8 cellular contexts compared by ENCODE assay signal in the genomic region with DNA sequence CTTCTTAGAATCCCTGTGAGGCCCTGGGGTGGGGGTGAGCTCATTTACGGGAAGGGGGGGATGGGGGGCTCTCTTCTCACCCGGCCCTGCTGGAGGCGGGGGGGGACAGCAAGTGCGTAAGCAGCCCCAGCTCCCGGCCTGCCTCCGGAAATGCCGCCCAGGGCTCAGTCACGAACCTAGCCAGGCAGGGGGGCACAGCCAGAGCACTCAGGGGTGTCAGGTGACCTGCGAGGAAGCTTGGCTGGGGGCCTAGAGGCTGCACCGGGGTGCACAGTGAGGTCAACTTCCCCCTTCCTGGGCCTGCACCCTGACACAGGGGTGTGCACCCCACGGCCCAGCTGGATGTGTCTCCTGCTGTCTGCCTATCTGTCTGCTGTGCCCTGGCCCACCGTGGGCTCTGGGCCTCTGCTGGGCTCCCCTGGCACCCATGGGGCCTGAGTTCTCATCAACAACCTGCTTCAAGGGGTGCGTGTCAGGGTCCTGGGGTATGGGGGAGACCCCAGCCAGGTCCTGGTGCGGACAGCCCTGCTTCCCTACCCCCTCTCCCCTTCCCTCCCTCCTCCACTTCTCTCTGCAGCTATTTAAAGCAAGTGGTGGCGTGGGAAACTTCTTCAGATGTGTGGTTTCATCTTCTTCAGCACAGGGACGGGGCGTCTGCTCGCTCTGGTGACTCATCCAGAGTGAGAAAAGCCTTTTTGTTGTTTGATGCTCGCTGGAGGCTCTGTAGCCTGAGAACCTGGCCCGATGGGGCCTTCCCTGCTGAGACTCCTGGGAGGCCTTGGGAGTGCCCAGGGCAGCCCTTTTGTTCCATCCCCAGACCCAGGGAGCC.
A peak's percentile ranks its signal among the peaks of the same experiment; 100 is the strongest.
DNase-seq lines count a peak whose midpoint lies in the region; ATAC-seq and TF ChIP-seq lines count a peak whose summit lies in the region.

No MANE protein-coding gene starts in this region.

- peak; percentile 90 for DNase-seq in ELF-1 (ENCODE audit: low read depth, low spot score)
- peak; percentile 88 for DNase-seq in Jurkat, Clone E6-1 (ENCODE audit: low read depth, low spot score)
- peak; percentile 84 for DNase-seq in activated B cell treated with CpG ODN at 0.5 μM for 24 hours
- DNase-seq in mammary epithelial cell: peak; percentile 97
- peak; percentile 88 to 92 for DNase-seq in left lung
- DNase-seq in stimulated activated CD4-positive, alpha-beta T cell treated with anti-CD3 and anti-CD28 coated beads, TNF-alpha, amount 100 ng/mL, for 24 hours (ENCODE audit: low read depth in 3 of 3): peak; percentile 76 to 93 (median 82)
- no peak for DNase-seq in COR-L47 (lab: John Stamatoyannopoulos, UW)

- intact Hi-C loops in activated B cell treated with CpG ODN at 0.5 μM for 24 hours (cut with micrococcal nuclease): loop anchor here (1.0 to 2.0 kb wide), 6 partner anchors 9 to 92 kb away; a partner anchor contains a TSS
- intact Hi-C loops in mammary epithelial cell (cut with micrococcal nuclease): no loop called here
- intact Hi-C loops in left lung (cut with DNase I): no loop called here

- H3K4me2 ChIP-seq in mammary epithelial cell (ENCODE audit: insufficient read depth, low read depth, low read length): peak overlapping the region; percentile 32

- POLR2A ChIA-PET in activated B cell treated with CpG ODN at 0.5 μM for 24 hours (lab: Charles Lee): interaction anchor here (0.6 to 5.0 kb wide), 29 partner anchors 9 to 832 kb away, joined by 3 to 248 read pairs (median 6); a partner anchor contains a TSS

- no peaks in the 10 kb centered on the region for H3K79me2 ChIP-seq in mammary epithelial cell (ENCODE audit: insufficient read depth, low read length)

- H2AFZ ChIP-seq in mammary epithelial cell (ENCODE audit: low read depth, low read length): peak overlapping the region; percentile 37

- no peaks in the 10 kb centered on the region for H3K27me3 Mint-ChIP-seq in activated B cell treated with CpG ODN at 0.5 μM for 24 hours

- no peaks in the 10 kb centered on the region for H3K36me3 Mint-ChIP-seq in activated B cell treated with CpG ODN at 0.5 μM for 24 hours (ENCODE audit: low read depth)

- H3K27ac ChIP-seq in mammary epithelial cell (ENCODE audit: insufficient read depth, low read depth, low read length): no peak overlapping the region
- peak overlapping the region; percentile 59 to 86 for H3K27ac ChIP-seq in left lung

- ATAC-seq in GM21529 (IDR thresholded peaks at IDR 0.05; ENCODE audit: unreplicated experiment) (peak; percentile 70), activated B cell treated with CpG ODN at 0.5 μM for 24 hours (ENCODE audit: low read depth) (peak; percentile 79), left lung (peak; percentile 80)

- H3K27me3 ChIP-seq in mammary epithelial cell (ENCODE audit: insufficient read depth, low read length) (peaks cover under 1% of the 10 kb centered on the region), left lung (peaks cover 0 to 14% of the 10 kb centered on the region in 2 donors)

- H3K4me1 ChIP-seq in mammary epithelial cell (ENCODE audit: insufficient read depth, low read length): peaks cover 10% of the 10 kb centered on the region
- peaks cover 0 to 52% of the 10 kb centered on the region in 2 donors for H3K4me1 ChIP-seq in left lung

- peak overlapping the region; percentile 19 for H3K9ac ChIP-seq in mammary epithelial cell (ENCODE audit: insufficient read depth, low read length)

- CTCF ChIA-PET in activated B cell treated with CpG ODN at 0.5 μM for 24 hours (lab: Charles Lee): interaction anchor here (0.5 to 3.0 kb wide), 13 partner anchors 10 to 174 kb away, joined by 3 to 28 read pairs (median 4); a partner anchor contains a TSS
- CTCF ChIA-PET in mammary epithelial cell (lab: Charles Lee; ENCODE audit: low non-redundant PET): no interaction called here

- dilution Hi-C loops in mammary epithelial cell (cut with HindIII; ENCODE audit: low sequenced_read_pairs): loop anchor here (5.0 kb wide), 1 partner anchor 60 kb away; no protein-coding TSS in a partner anchor

- peaks cover 71% of the 10 kb centered on the region for H3K4me1 Mint-ChIP-seq in activated B cell treated with CpG ODN at 0.5 μM for 24 hours

- no peaks in the 10 kb centered on the region for H3K9me3 Mint-ChIP-seq in activated B cell treated with CpG ODN at 0.5 μM for 24 hours

- no peaks in the 10 kb centered on the region for H4K20me1 ChIP-seq in mammary epithelial cell (ENCODE audit: insufficient read depth, low read length)

- 3% methylated on average over 7 of the region's 20 CpGs for WGBS in mammary epithelial cell (ENCODE audit: low coverage, missing lambda C conversion rate)

- H3K4me3 Mint-ChIP-seq in activated B cell treated with CpG ODN at 0.5 μM for 24 hours: peak overlapping the region; percentile 52

- H3K4me3 ChIP-seq in Jurkat, Clone E6-1 (ENCODE audit: low read length): peak overlapping the region; percentile 27
- no peak overlapping the region for H3K4me3 ChIP-seq in mammary epithelial cell (replicated peaks in 1 of 3; ENCODE audit: insufficient read depth in 1 of 3, low read depth in 2 of 3, low read length in 3 of 3)
- no peak overlapping the region for H3K4me3 ChIP-seq in left lung

- peak overlapping the region; percentile 91 for H3K27ac Mint-ChIP-seq in activated B cell treated with CpG ODN at 0.5 μM for 24 hours

- in situ Hi-C loops in mammary epithelial cell (cut with MboI; ENCODE audit: low sequenced_read_pairs in 2 of 2): no loop called here

- TF ChIP-seq CTCF in activated B cell treated with CpG ODN at 0.5 μM for 24 hours (IDR thresholded peaks at IDR 0.05) (no peak), mammary epithelial cell (conservative IDR thresholded peaks at IDR 0.05 in 1 of 2, IDR thresholded peaks at IDR 0.05 in 1 of 2; ENCODE audit: extremely low read depth in 1 of 2, insufficient read depth in 1 of 2, low read depth in 1 of 2, low read length in 2 of 2) (no peak), left lung (IDR thresholded peaks at IDR 0.05) (no peak)

- H3K36me3 ChIP-seq in mammary epithelial cell (ENCODE audit: insufficient read depth, low read length): no peaks in the 10 kb centered on the region
- no peaks in the 10 kb centered on the region for H3K36me3 ChIP-seq in left lung

- H3K9me3 ChIP-seq in mammary epithelial cell (replicated peaks; ENCODE audit: insufficient read depth, low read length) (no peaks in the 10 kb centered on the region), left lung (no peaks in the 10 kb centered on the region)

- no TSS peak for BruUV-seq in mammary epithelial cell (replicated peaks; lab: Mats Ljungman, UMichigan)
